Comparison of ENCODE assay signal across 9 cellular contexts in the genomic region with DNA sequence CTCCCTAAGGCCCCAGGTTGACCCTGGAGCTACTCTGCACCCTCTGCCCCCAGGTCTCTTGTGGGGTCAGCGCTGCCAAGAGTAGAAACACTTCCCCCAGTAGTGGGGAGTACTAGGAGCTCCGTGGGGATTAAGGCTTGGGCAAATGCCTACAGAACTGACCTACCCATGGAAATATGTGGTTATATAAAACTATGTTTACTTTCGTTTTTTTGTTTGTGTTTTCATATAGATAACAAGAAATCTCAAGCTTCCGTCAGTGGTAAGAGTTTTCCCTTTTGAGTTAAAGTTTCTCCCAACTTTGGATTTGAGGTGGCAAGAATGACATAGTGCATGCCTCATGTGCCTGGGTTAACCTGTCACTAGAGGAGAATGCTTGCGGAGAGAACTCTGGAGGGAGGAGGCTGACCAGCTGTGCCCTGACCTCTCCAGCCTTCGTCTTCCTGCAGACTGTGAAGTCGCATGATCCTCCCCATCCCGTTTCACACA. TPM values are rescaled to one million over a fixed set of nuclear protein-coding genes. Genes with fewer than 3 reads are reported as not detected.
DNase-seq lines count a peak whose midpoint lies in the region; ATAC-seq, FAIRE-seq and TF ChIP-seq lines count a peak whose summit lies in the region.
"Had no signal": no experiment of that assay in that cellular context is flagged by ENCODE, and none has a peak within 500 bp of the region (broad histone marks: within the 10 kb centered on the region; RNA-seq: fewer than 3 reads in every experiment).

No MANE protein-coding gene starts in this region.

- no peak overlapping the region for H3K27ac Mint-ChIP-seq in Caco-2 (ENCODE audit: unreplicated experiment)
- H3K27ac Mint-ChIP-seq: GM23338 had no signal

- H3K27ac ChIP-seq in colonic mucosa, result peak overlapping the region; percentile 78
- peak overlapping the region; percentile 73 to 88 for H3K27ac ChIP-seq in left lung
- H3K27ac ChIP-seq in subcutaneous abdominal adipose tissue (ENCODE audit: low read depth, low read length), result peak overlapping the region; percentile 99

- H3K9me3 ChIP-seq in colonic mucosa (no peaks in the 10 kb centered on the region), left lung (no peaks in the 10 kb centered on the region), subcutaneous abdominal adipose tissue (ENCODE audit: control insufficient read depth in 5 of 5, low read length in 5 of 5) (no peaks in the 10 kb centered on the region), Caco-2 (no peaks in the 10 kb centered on the region)

- CTCF ChIA-PET in Caco-2 (lab: Charles Lee), result interaction anchor here (0.8 to 1.6 kb wide), 2 partner anchors 11 to 15 kb away, joined by 3 to 5 read pairs; no protein-coding TSS in a partner anchor

- POLR2A ChIA-PET in Caco-2 (lab: Charles Lee), result no interaction called here

- H3K9ac ChIP-seq in colonic mucosa (ENCODE audit: low read depth in 2 of 2, low read length in 2 of 2) (peak overlapping the region; percentile 28 to 68), subcutaneous abdominal adipose tissue (ENCODE audit: low read length in 5 of 5) (peak overlapping the region; percentile 5 to 84 (median 46))

- DNase-seq in RCC 7860 (ENCODE audit: low spot score) (peak; percentile 80), colonic mucosa (peak; percentile 44), left lung (no peak), NCI-H2029 treated with DMSO at 0.1 percent for 48 hours (lab: John Stamatoyannopoulos, UW) (no peak), Caco-2 (no peak), SW480 (ENCODE audit: low spot score) (no peak)

- intact Hi-C loops in colonic mucosa (cut with DNase I) (no loop called here), left lung (cut with DNase I) (no loop called here), Caco-2 (cut with micrococcal nuclease; ENCODE audit: unreplicated experiment) (no loop called here)

- H3K9me3 Mint-ChIP-seq in Caco-2 (ENCODE audit: unreplicated experiment), result no peaks in the 10 kb centered on the region
- H3K9me3 Mint-ChIP-seq: GM23338 had no signal

- BruUV-seq in Caco-2 (replicated peaks; lab: Mats Ljungman, UMichigan), result no TSS peak

- H3K4me3 Mint-ChIP-seq in Caco-2 (ENCODE audit: unreplicated experiment), result no peak overlapping the region
- H3K4me3 Mint-ChIP-seq: GM23338 had no signal

- peaks cover 55% of the 10 kb centered on the region for H3K36me3 Mint-ChIP-seq in Caco-2 (ENCODE audit: insufficient read depth, unreplicated experiment)

- H3K27me3 ChIP-seq in colonic mucosa (no peaks in the 10 kb centered on the region), left lung (no peaks in the 10 kb centered on the region), subcutaneous abdominal adipose tissue (ENCODE audit: control insufficient read depth in 5 of 5, insufficient read depth in 4 of 5, low read length in 5 of 5) (peaks cover 0 to 3% (median 0%) of the 10 kb centered on the region in 5 donors), Caco-2 (replicated peaks; ENCODE audit: control insufficient read depth, insufficient read depth, low read length) (no peaks in the 10 kb centered on the region)

- H3K36me3 ChIP-seq in colonic mucosa (peaks cover 7% of the 10 kb centered on the region), left lung (peaks cover 0 to 71% of the 10 kb centered on the region in 2 donors), subcutaneous abdominal adipose tissue (ENCODE audit: control insufficient read depth in 5 of 5, insufficient read depth in 5 of 5, low read length in 5 of 5) (peaks cover 0 to 53% (median 41%) of the 10 kb centered on the region in 5 donors), Caco-2 (ENCODE audit: control insufficient read depth, insufficient read depth, low read length) (peaks cover 1% of the 10 kb centered on the region)

- no peaks in the 10 kb centered on the region for H3K4me1 Mint-ChIP-seq in Caco-2 (ENCODE audit: low read depth, unreplicated experiment)

- no peak overlapping the region for H3K4me3 ChIP-seq in colonic mucosa
- no peak overlapping the region for H3K4me3 ChIP-seq in left lung
- H3K4me3 ChIP-seq in subcutaneous abdominal adipose tissue (ENCODE audit: low read depth in 1 of 5, low read length in 5 of 5), result peak overlapping the region in 2 of 5 donors; percentile 15 to 33
- no peak overlapping the region for H3K4me3 ChIP-seq in Caco-2 (ENCODE audit: low read depth, low read length)
- H3K4me3 ChIP-seq: GM23338 had no signal

- peak; percentile 94 for FAIRE-seq in RCC 7860 (lab: Jason Lieb, UNC)

- TF ChIP-seq CTCF in colonic mucosa (IDR thresholded peaks at IDR 0.05) (no peak), left lung (IDR thresholded peaks at IDR 0.05) (no peak), Caco-2 (IDR thresholded peaks at IDR 0.05; ENCODE audit: insufficient read depth in 1 of 2, low read depth in 1 of 2, low read length in 1 of 2, severe bottlenecking in 1 of 2, unreplicated experiment in 1 of 2) (no peak)

- ATAC-seq in left lung (peak; percentile 39), GM21515 (IDR thresholded peaks at IDR 0.05; ENCODE audit: unreplicated experiment) (no peak)
- ATAC-seq: GM23338 had no signal

- H3K4me1 ChIP-seq in colonic mucosa (peaks cover 13% of the 10 kb centered on the region), left lung (peaks cover 39 to 80% of the 10 kb centered on the region in 2 donors), subcutaneous abdominal adipose tissue (ENCODE audit: control insufficient read depth in 5 of 5, insufficient read depth in 5 of 5, low read length in 5 of 5) (peaks cover 27 to 84% (median 71%) of the 10 kb centered on the region in 5 donors), Caco-2 (0 out of 2 replicates have a peak, but pooled peaks cover 9% of the 10 kb centered on the region)

- no peaks in the 10 kb centered on the region for H3K27me3 Mint-ChIP-seq in Caco-2 (ENCODE audit: insufficient read depth, unreplicated experiment)

RNA-seq across cellular contexts. Expression of a gene that starts 45.5 kb away (rescaled TPM):
- total RNA-seq in colonic mucosa (100 to 1,000 TPM in 1 of 2 donors, 10 to 100 TPM in 1; 93.1 to 102 TPM), left lung (100 to 1,000 TPM in 1 of 2 donors, 10 to 100 TPM in 1; 89.6 to 121 TPM), Caco-2 (2022) (94.7 and 104 TPM in 2 replicates)

RNA-seq across cellular contexts. Expression of a gene that starts 57.4 kb away (rescaled TPM):
- 10 to 100 TPM; 10.4 to 13.2 TPM for total RNA-seq in colonic mucosa
- total RNA-seq in left lung, result 10 to 100 TPM; 22.0 to 26.4 TPM
- total RNA-seq in Caco-2 (2022), result 20.9 and 24.4 TPM in 2 replicates

Comparison
In these comparisons a context has a peak if more than half of its experiments do, and no peak if none do; other contexts are left out.
1. DNase-seq: peak in RCC 7860 (single experiment) and colonic mucosa (single experiment); none in left lung (0 of 2), NCI-H2029 treated with DMSO at 0.1 percent for 48 hours (single experiment), Caco-2 (0 of 2) and SW480 (single experiment).
2. Peak in every context shown above with its lines, with median percentiles within 50 percentile points of each other: H3K27ac ChIP-seq.